Comparison of ENCODE assay signal across 1 cellular context in the genomic region with DNA sequence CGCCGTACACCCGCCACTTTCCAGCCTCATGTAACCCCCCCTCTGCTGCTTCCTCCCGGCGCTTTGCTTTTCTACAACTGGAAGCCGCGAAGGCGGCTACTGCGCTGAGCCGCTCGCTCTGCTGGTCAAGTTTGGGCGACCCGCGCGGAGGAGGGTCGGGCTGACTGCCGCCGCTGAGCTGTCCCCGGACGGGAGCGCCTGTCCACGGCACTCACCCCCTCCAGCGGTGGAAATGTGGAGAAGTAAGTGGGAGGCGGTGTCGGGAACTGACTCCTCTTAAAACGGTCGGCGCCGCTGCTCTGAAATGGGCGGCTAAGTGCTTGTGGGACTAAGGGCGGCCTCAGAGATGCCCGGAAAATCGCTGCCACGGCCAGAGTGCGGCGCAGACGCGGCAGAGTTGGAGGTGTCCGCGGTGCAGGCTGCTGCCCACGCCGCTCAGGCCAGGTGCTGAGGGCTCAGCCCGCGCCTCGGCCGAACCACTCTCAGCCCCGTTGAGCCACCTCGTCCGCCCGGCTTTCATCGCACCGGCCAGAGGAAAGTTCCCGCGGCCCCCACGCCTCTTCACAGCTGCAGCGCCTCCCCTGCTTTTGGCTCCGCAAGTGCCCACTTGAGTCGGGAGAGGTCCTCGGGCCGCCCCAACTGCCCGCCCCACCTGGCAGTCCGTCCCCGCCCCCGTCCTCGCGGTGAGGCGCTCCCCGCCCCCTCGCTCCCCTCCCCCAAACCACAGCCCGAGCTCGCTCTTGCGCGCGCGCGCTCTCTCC.
TF ChIP-seq lines count a peak whose summit lies in the region.

No MANE protein-coding gene starts in this region.

TF ChIP-seq in SK-N-SH, 30 proteins besides CTCF, POLR2A, EP300 and RAD21 (continued from another document):
- TF ChIP-seq, protein P1, sequence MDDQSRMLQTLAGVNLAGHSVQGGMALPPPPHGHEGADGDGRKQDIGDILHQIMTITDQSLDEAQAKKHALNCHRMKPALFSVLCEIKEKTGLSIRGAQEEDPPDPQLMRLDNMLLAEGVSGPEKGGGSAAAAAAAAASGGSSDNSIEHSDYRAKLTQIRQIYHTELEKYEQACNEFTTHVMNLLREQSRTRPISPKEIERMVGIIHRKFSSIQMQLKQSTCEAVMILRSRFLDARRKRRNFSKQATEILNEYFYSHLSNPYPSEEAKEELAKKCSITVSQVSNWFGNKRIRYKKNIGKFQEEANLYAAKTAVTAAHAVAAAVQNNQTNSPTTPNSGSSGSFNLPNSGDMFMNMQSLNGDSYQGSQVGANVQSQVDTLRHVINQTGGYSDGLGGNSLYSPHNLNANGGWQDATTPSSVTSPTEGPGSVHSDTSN (IDR thresholded peaks at IDR 0.05) = no peak
- TF ChIP-seq NFIC (IDR thresholded peaks at IDR 0.05; ENCODE audit: borderline replicate concordance) (no peak), NRF1 (IDR thresholded peaks at IDR 0.05; ENCODE audit: low read depth, low read length) (no peak), MEF2A (IDR thresholded peaks at IDR 0.05; ENCODE audit: borderline replicate concordance, low read depth) (no peak), TAF1 (IDR thresholded peaks at IDR 0.05; ENCODE audit: borderline replicate concordance, low read depth, low read length) (no peak)
- TF ChIP-seq, protein P2, sequence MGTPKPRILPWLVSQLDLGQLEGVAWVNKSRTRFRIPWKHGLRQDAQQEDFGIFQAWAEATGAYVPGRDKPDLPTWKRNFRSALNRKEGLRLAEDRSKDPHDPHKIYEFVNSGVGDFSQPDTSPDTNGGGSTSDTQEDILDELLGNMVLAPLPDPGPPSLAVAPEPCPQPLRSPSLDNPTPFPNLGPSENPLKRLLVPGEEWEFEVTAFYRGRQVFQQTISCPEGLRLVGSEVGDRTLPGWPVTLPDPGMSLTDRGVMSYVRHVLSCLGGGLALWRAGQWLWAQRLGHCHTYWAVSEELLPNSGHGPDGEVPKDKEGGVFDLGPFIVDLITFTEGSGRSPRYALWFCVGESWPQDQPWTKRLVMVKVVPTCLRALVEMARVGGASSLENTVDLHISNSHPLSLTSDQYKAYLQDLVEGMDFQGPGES (IDR thresholded peaks at IDR 0.05; ENCODE audit: low read depth, low read length) = no peak
